In genomic region chr1:2643414-2644077, GRCh38 we compare ENCODE assay signal across 8 cellular contexts. TPM values are rescaled to one million over a fixed set of nuclear protein-coding genes. Genes with fewer than 3 reads are reported as not detected.
DNase-seq lines count a peak whose midpoint lies in the region; ATAC-seq and TF ChIP-seq lines count a peak whose summit lies in the region.

No MANE protein-coding gene starts in this region.

- DNase-seq in activated CD4-positive, alpha-beta T cell treated with anti-CD3 and anti-CD28 coated beads, Interleukin-2, amount 10 ng/mL, durations not matched to agents 24 days and 14 days = no peak
- no peak for DNase-seq in activated CD4-positive, alpha-beta T cell treated with anti-CD3 and anti-CD28 coated beads, Interleukin-2, amount 50 U/mL, for 48 hours
- no peak for DNase-seq in kidney epithelial cell (ENCODE audit: low read depth)
- no peak for DNase-seq in SW480 (ENCODE audit: low spot score)

- H3K4me3 ChIP-seq in kidney epithelial cell (ENCODE audit: low read depth, low read length) (peak overlapping the region; percentile 82), subcutaneous abdominal adipose tissue (ENCODE audit: low read depth in 1 of 5, low read length in 5 of 5) (peak overlapping the region in 4 of 5 donors; percentile 69 to 90 (median 86))

- peaks cover 5% of the 10 kb centered on the region for H3K36me3 Mint-ChIP-seq in activated CD4-positive, alpha-beta T cell treated with anti-CD3 and anti-CD28 coated beads, Interleukin-2, amount 10 ng/mL, durations not matched to agents 24 days and 14 days (ENCODE audit: low read depth)
- no peaks in the 10 kb centered on the region for H3K36me3 Mint-ChIP-seq in activated T-helper 17 cell treated with anti-CD3 and anti-CD28 coated beads, Interleukin-2, amount 50 U/mL, for 72 hours (ENCODE audit: low read depth)

- peaks cover 3% of the 10 kb centered on the region for H3K4me1 Mint-ChIP-seq in activated CD4-positive, alpha-beta T cell treated with anti-CD3 and anti-CD28 coated beads, Interleukin-2, amount 10 ng/mL, durations not matched to agents 24 days and 14 days
- H3K4me1 Mint-ChIP-seq in activated T-helper 17 cell treated with anti-CD3 and anti-CD28 coated beads, Interleukin-2, amount 50 U/mL, for 72 hours = no peaks in the 10 kb centered on the region

- H3K9me3 Mint-ChIP-seq in activated CD4-positive, alpha-beta T cell treated with anti-CD3 and anti-CD28 coated beads, Interleukin-2, amount 10 ng/mL, durations not matched to agents 24 days and 14 days = peaks cover 14% of the 10 kb centered on the region
- peaks cover 12% of the 10 kb centered on the region for H3K9me3 Mint-ChIP-seq in activated T-helper 17 cell treated with anti-CD3 and anti-CD28 coated beads, Interleukin-2, amount 50 U/mL, for 72 hours

- peaks cover 0 to 26% (median 22%) of the 10 kb centered on the region in 5 donors for H3K4me1 ChIP-seq in subcutaneous abdominal adipose tissue (ENCODE audit: control insufficient read depth in 5 of 5, insufficient read depth in 5 of 5, low read length in 5 of 5)

- no peaks in the 10 kb centered on the region for H3K27me3 Mint-ChIP-seq in activated CD4-positive, alpha-beta T cell treated with anti-CD3 and anti-CD28 coated beads, Interleukin-2, amount 10 ng/mL, durations not matched to agents 24 days and 14 days
- H3K27me3 Mint-ChIP-seq in activated T-helper 17 cell treated with anti-CD3 and anti-CD28 coated beads, Interleukin-2, amount 50 U/mL, for 72 hours = no peaks in the 10 kb centered on the region

- H3K27me3 ChIP-seq in kidney epithelial cell (ENCODE audit: control insufficient read depth, insufficient read depth, low read length) (no peaks in the 10 kb centered on the region), subcutaneous abdominal adipose tissue (ENCODE audit: control insufficient read depth in 5 of 5, insufficient read depth in 4 of 5, low read length in 5 of 5) (peaks cover 0 to 4% (median 0%) of the 10 kb centered on the region in 5 donors)

- H3K36me3 ChIP-seq in kidney epithelial cell (ENCODE audit: control insufficient read depth, insufficient read depth, low read length) (no peaks in the 10 kb centered on the region), subcutaneous abdominal adipose tissue (ENCODE audit: control insufficient read depth in 5 of 5, insufficient read depth in 5 of 5, low read length in 5 of 5) (no peaks in the 10 kb centered on the region)

- H3K9ac ChIP-seq in subcutaneous abdominal adipose tissue (ENCODE audit: low read length in 5 of 5) = peak overlapping the region in 2 of 5 donors; percentile 90 to 96

- no peak for ATAC-seq in activated T-helper 17 cell treated with anti-CD3 and anti-CD28 coated beads, Interleukin-2, amount 50 U/mL, for 72 hours (replicated peaks)
- ATAC-seq in HG03442 (IDR thresholded peaks at IDR 0.05; ENCODE audit: unreplicated experiment) (no peak), GM19463 (IDR thresholded peaks at IDR 0.05; ENCODE audit: unreplicated experiment) (no peak)

- no peak for TF ChIP-seq CTCF in kidney epithelial cell (IDR thresholded peaks at IDR 0.05; ENCODE audit: insufficient read depth, low read length, poor library complexity, severe bottlenecking)

- peak overlapping the region; percentile 69 for H3K4me3 Mint-ChIP-seq in activated CD4-positive, alpha-beta T cell treated with anti-CD3 and anti-CD28 coated beads, Interleukin-2, amount 10 ng/mL, durations not matched to agents 24 days and 14 days
- peak overlapping the region; percentile 59 for H3K4me3 Mint-ChIP-seq in activated T-helper 17 cell treated with anti-CD3 and anti-CD28 coated beads, Interleukin-2, amount 50 U/mL, for 72 hours

- no peak overlapping the region for H3K27ac ChIP-seq in subcutaneous abdominal adipose tissue (ENCODE audit: low read depth, low read length)

- intact Hi-C loops in activated CD4-positive, alpha-beta T cell treated with anti-CD3 and anti-CD28 coated beads, Interleukin-2, amount 10 ng/mL, durations not matched to agents 24 days and 14 days (cut with micrococcal nuclease) = loop anchor here (1.0 to 5.0 kb wide), 3 partner anchors 57 to 231 kb away; partner anchors contain the start of genes PEX10 and PRXL2B

- H3K27ac Mint-ChIP-seq in activated CD4-positive, alpha-beta T cell treated with anti-CD3 and anti-CD28 coated beads, Interleukin-2, amount 10 ng/mL, durations not matched to agents 24 days and 14 days = peak overlapping the region; percentile 41
- no peak overlapping the region for H3K27ac Mint-ChIP-seq in activated T-helper 17 cell treated with anti-CD3 and anti-CD28 coated beads, Interleukin-2, amount 50 U/mL, for 72 hours

- peaks cover 2 to 29% (median 24%) of the 10 kb centered on the region in 5 donors for H3K9me3 ChIP-seq in subcutaneous abdominal adipose tissue (ENCODE audit: control insufficient read depth in 5 of 5, low read length in 5 of 5)

RNA-seq across cellular contexts. Expression of gene MMEL1, which starts 10.7 kb away (rescaled TPM):
- total RNA-seq in activated CD4-positive, alpha-beta T cell treated with anti-CD3 and anti-CD28 coated beads, Interleukin-2, amount 10 ng/mL, durations not matched to agents 24 days and 14 days = 0.54 and 0.83 TPM in 2 replicates
- total RNA-seq in activated T-helper 17 cell treated with anti-CD3 and anti-CD28 coated beads, Interleukin-2, amount 50 U/mL, for 72 hours = under 1 TPM; 0.54 to 0.87 TPM
- total RNA-seq in kidney epithelial cell = 1.9 TPM in 1 of 2 replicates, not detected in the other

RNA-seq across cellular contexts. Expression of gene PRXL2B, which starts 57.0 kb away (rescaled TPM):
- total RNA-seq in activated CD4-positive, alpha-beta T cell treated with anti-CD3 and anti-CD28 coated beads, Interleukin-2, amount 10 ng/mL, durations not matched to agents 24 days and 14 days = 42.3 and 43.5 TPM in 2 replicates
- total RNA-seq in activated T-helper 17 cell treated with anti-CD3 and anti-CD28 coated beads, Interleukin-2, amount 50 U/mL, for 72 hours = 10 to 100 TPM; 27.4 to 36.3 TPM
- 42.0 and 46.6 TPM in 2 replicates for total RNA-seq in kidney epithelial cell
